Comparison of ENCODE assay signal across 24 cellular contexts in genomic region chr11:26248661-26249060, GRCh38.
"Had no signal": no experiment of that assay in that cellular context is flagged by ENCODE, and none has a peak within 500 bp of the region (broad histone marks: within the 10 kb centered on the region; RNA-seq: fewer than 3 reads in every experiment).

No MANE protein-coding gene starts in this region.

- H3K4me1 ChIP-seq: neural progenitor cell, parathyroid adenoma, psoas muscle, spleen, stomach, thyroid gland, tibial nerve, upper lobe of right lung had no signal

- H3K36me3 ChIP-seq: neural progenitor cell, ovary, spleen, stomach, thoracic aorta, thyroid gland, tibial nerve, upper lobe of right lung, uterus had no signal

- DNase-seq: naive thymus-derived CD4-positive, alpha-beta T cell; natural killer cell; occipital lobe; ovary; psoas muscle; right cardiac atrium; spleen; stimulated activated CD4-positive, alpha-beta T cell treated with anti-CD3 and anti-CD28 coated beads, Interleukin-12 subunit alpha, Interleukin-12 subunit beta, amount 100 ng/mL, for 4 hours; stimulated activated CD4-positive, alpha-beta T cell treated with anti-CD3 and anti-CD28 coated beads, Interleukin-1b, Interleukin-23, amount 100 ng/mL, for 48 hours; stimulated activated CD4-positive, alpha-beta T cell treated with anti-CD3 and anti-CD28 coated beads, Interleukin-4, amount 100 ng/mL, for 1 hour; stimulated activated naive B cell treated with anti-CD40 and anti-IgM and Interleukin-4, amounts not matched to agents 10 μg/mL and 1 μg/mL and 100 μg/mL, for 72 hours; stimulated activated naive CD4-positive, alpha-beta T cell treated with Interleukin-2 at 50 U/mL for 16 hours; stomach; thyroid gland; upper lobe of right lung; uterus had no signal

- H3K4me2 ChIP-seq: neural progenitor cell, smooth muscle cell had no signal

- H3K27ac ChIP-seq: neural progenitor cell, ovary, parathyroid adenoma, psoas muscle, spleen, stomach, thoracic aorta, thyroid gland, tibial nerve, upper lobe of right lung, uterus had no signal

- H3K9ac ChIP-seq: neural progenitor cell, parathyroid adenoma had no signal

- H3K27me3 ChIP-seq: neural progenitor cell, ovary, spleen, stomach, thyroid gland, tibial nerve, upper lobe of right lung, uterus had no signal

- H3K9me3 ChIP-seq: ovary, psoas muscle, spleen, stomach, thoracic aorta, thyroid gland, tibial nerve, upper lobe of right lung, uterus had no signal

- ATAC-seq: naive thymus-derived CD4-positive, alpha-beta T cell; natural killer cell; psoas muscle; right cardiac atrium; sciatic nerve; stimulated activated effector memory CD8-positive, alpha-beta T cell treated with anti-CD3 and anti-CD28 coated beads, Interleukin-12 subunit alpha, Interleukin-12 subunit beta, amount 100 ng/mL, for 72 hours; stimulated activated naive B cell treated with anti-CD40 and anti-IgM and Interleukin-4, amounts not matched to agents 10 μg/mL and 1 μg/mL and 100 μg/mL, for 72 hours; upper lobe of right lung had no signal

- H2AFZ ChIP-seq: neural progenitor cell, parathyroid adenoma had no signal

- H3K4me3 ChIP-seq: neural progenitor cell, ovary, psoas muscle, skin epidermis, smooth muscle cell, spleen, stomach, thoracic aorta, thyroid gland, tibial nerve, upper lobe of right lung, uterus had no signal
